ENCODE assay signal across 1 cellular context in genomic region chr3:133745981-133746721, GRCh38.
TF ChIP-seq lines count a peak whose summit lies in the region.

Gene TF, plus strand, starts transcription at chr3:133746393. Its CDS starts 48 bp downstream, at chr3:133746441.

TF ChIP-seq in HepG2, 621 proteins besides CTCF, POLR2A, EP300 and RAD21 (continued from another document and continues in another):
- TF ChIP-seq IRF1 (CRISPR knock-in tag; IDR thresholded peaks at IDR 0.05; ENCODE audit: low read depth) (peak; percentile 93), NFIB (CRISPR knock-in tag; IDR thresholded peaks at IDR 0.05; ENCODE audit: borderline replicate concordance) (no peak), ATF1 (CRISPR knock-in tag; IDR thresholded peaks at IDR 0.05) (no peak), THRA (CRISPR knock-in tag; IDR thresholded peaks at IDR 0.05; ENCODE audit: borderline replicate concordance) (peak; percentile 93), CENPX (CRISPR knock-in tag; IDR thresholded peaks at IDR 0.05) (no peak), ZNF256 (CRISPR knock-in tag; conservative IDR thresholded peaks at IDR 0.05) (peak; percentile 90), MTA1 (CRISPR knock-in tag; IDR thresholded peaks at IDR 0.05; ENCODE audit: borderline replicate concordance) (peak; percentile 99), POLR2AphosphoS2 (IDR thresholded peaks at IDR 0.05; ENCODE audit: low read depth, low read length) (no peak), ZNF30 (CRISPR knock-in tag; IDR thresholded peaks at IDR 0.05) (no peak), ZNF446 (CRISPR knock-in tag; IDR thresholded peaks at IDR 0.05) (no peak; the same call in 1 of the 2 replicates), EEA1 (CRISPR knock-in tag; IDR thresholded peaks at IDR 0.05; ENCODE audit: borderline replicate concordance) (peak; percentile 97), FOXK2 (IDR thresholded peaks at IDR 0.05) (no peak), GFI1 (CRISPR knock-in tag; IDR thresholded peaks at IDR 0.05; ENCODE audit: borderline replicate concordance) (peak; percentile 94), ZNF580 (CRISPR knock-in tag; IDR thresholded peaks at IDR 0.05; ENCODE audit: borderline replicate concordance, low read depth) (peak; percentile 88), BRF2 (CRISPR knock-in tag; IDR thresholded peaks at IDR 0.05) (peak; percentile 99), ZNF574 (CRISPR knock-in tag; IDR thresholded peaks at IDR 0.05) (peak; percentile 87), SNRNP70 (IDR thresholded peaks at IDR 0.05; ENCODE audit: low read depth, low read length) (no peak), ZBTB25 (CRISPR knock-in tag; IDR thresholded peaks at IDR 0.05) (peak; percentile 64), RFX3 (CRISPR knock-in tag; IDR thresholded peaks at IDR 0.05) (no peak; the same call in 1 of the 2 replicates), ZBTB10 (CRISPR knock-in tag; IDR thresholded peaks at IDR 0.05; ENCODE audit: borderline replicate concordance) (peak; percentile 87; the same call in 1 of the 2 replicates), NPAS2 (CRISPR knock-in tag; IDR thresholded peaks at IDR 0.05; ENCODE audit: borderline replicate concordance) (no peak), GLI4 (CRISPR knock-in tag; IDR thresholded peaks at IDR 0.05; ENCODE audit: borderline replicate concordance) (no peak), CBFB (CRISPR knock-in tag; IDR thresholded peaks at IDR 0.05) (peak; percentile 68; the same call in 1 of the 2 replicates), ZNF644 (CRISPR knock-in tag; IDR thresholded peaks at IDR 0.05; ENCODE audit: low read depth) (0 out of 2 replicates have a peak, but pooled peaks have one; percentile 41), ZNF225 (CRISPR knock-in tag; IDR thresholded peaks at IDR 0.05) (peak; percentile 35; the same call in 1 of the 2 replicates), TP53 (CRISPR knock-in tag; conservative IDR thresholded peaks at IDR 0.05) (peak; percentile 93; the same call in 1 of the 2 replicates), ZNF234 (CRISPR knock-in tag; conservative IDR thresholded peaks at IDR 0.05) (0 out of 2 replicates have a peak, but pooled peaks have one; percentile 66), ZBTB7B (CRISPR knock-in tag; IDR thresholded peaks at IDR 0.05) (peak; percentile 98), ARNT (IDR thresholded peaks at IDR 0.05) (no peak), KDM4B (CRISPR knock-in tag; IDR thresholded peaks at IDR 0.05) (peak; percentile 96), JUNB (CRISPR knock-in tag; IDR thresholded peaks at IDR 0.05; ENCODE audit: borderline replicate concordance) (peak; percentile 42; the same call in 1 of the 2 replicates), STAG1 (CRISPR knock-in tag; IDR thresholded peaks at IDR 0.05) (peak; percentile 29; the same call in 1 of the 2 replicates), ZNF652 (CRISPR knock-in tag; IDR thresholded peaks at IDR 0.05; ENCODE audit: borderline replicate concordance, low read depth) (peak; percentile 56; the same call in 1 of the 2 replicates), ZNF790 (CRISPR knock-in tag; IDR thresholded peaks at IDR 0.05; ENCODE audit: borderline replicate concordance) (no peak; the same call in 1 of the 2 replicates), ATF7-NPFF (CRISPR knock-in tag; IDR thresholded peaks at IDR 0.05; ENCODE audit: low read depth) (peak; percentile 98), TCF7 (IDR thresholded peaks at IDR 0.05; ENCODE audit: low read depth) (peak; percentile 81), TARDBP (CRISPR knock-in tag; IDR thresholded peaks at IDR 0.05) (peak; percentile 99), AFF4 (CRISPR knock-in tag; IDR thresholded peaks at IDR 0.05) (peak; percentile 96), MTF1 (CRISPR knock-in tag; IDR thresholded peaks at IDR 0.05) (0 out of 2 replicates have a peak, but pooled peaks have one; percentile 49), MIXL1 (CRISPR knock-in tag; IDR thresholded peaks at IDR 0.05) (no peak), PRMT3 (CRISPR knock-in tag; IDR thresholded peaks at IDR 0.05; ENCODE audit: borderline replicate concordance, low read depth) (0 out of 2 replicates have a peak, but pooled peaks have one; percentile 60), HIC2 (CRISPR knock-in tag; IDR thresholded peaks at IDR 0.05; ENCODE audit: low read depth) (peak; percentile 81; the same call in 1 of the 2 replicates)
